2 cellular contexts compared by ENCODE assay signal in genomic region chr11:62575837-62576236, GRCh38.
TF ChIP-seq lines count a peak whose summit lies in the region.

No MANE protein-coding gene starts in this region.

TF ChIP-seq in SK-N-SH, 30 proteins besides CTCF, POLR2A, EP300 and RAD21 (continued from another document):
- TF ChIP-seq ZBTB33 (IDR thresholded peaks at IDR 0.05; ENCODE audit: borderline replicate concordance, low read depth) = no peak
- no peak for TF ChIP-seq ELF1 (IDR thresholded peaks at IDR 0.05)
- no peak for TF ChIP-seq RCOR1 (IDR thresholded peaks at IDR 0.05; ENCODE audit: low read length)
- TF ChIP-seq RXRA (IDR thresholded peaks at IDR 0.05; ENCODE audit: borderline replicate concordance, low read depth) = no peak
- no peak for TF ChIP-seq PBX3 (IDR thresholded peaks at IDR 0.05)
- TF ChIP-seq USF1 (IDR thresholded peaks at IDR 0.05; ENCODE audit: borderline replicate concordance, low read depth) = no peak
- no peak for TF ChIP-seq MAX (IDR thresholded peaks at IDR 0.05; ENCODE audit: low read depth)

TF ChIP-seq in SK-N-SH treated with all-trans-retinoic acid at 6 μM for 48 hours, 23 proteins besides CTCF, POLR2A, EP300 and RAD21 (continued from another document):
- no peak for TF ChIP-seq CREB5 (CRISPR knock-in tag; IDR thresholded peaks at IDR 0.05; ENCODE audit: low read depth)
- no peak for TF ChIP-seq OSR1 (CRISPR knock-in tag; IDR thresholded peaks at IDR 0.05)
- TF ChIP-seq ZC3H10 (CRISPR knock-in tag; IDR thresholded peaks at IDR 0.05) = no peak
- no peak for TF ChIP-seq CSRNP3 (CRISPR knock-in tag; IDR thresholded peaks at IDR 0.05)
- TF ChIP-seq ARNTL (CRISPR knock-in tag; IDR thresholded peaks at IDR 0.05; ENCODE audit: borderline replicate concordance, low read depth) = no peak
- TF ChIP-seq TCF4 (CRISPR knock-in tag; IDR thresholded peaks at IDR 0.05; ENCODE audit: borderline replicate concordance) = no peak
- no peak for TF ChIP-seq CSDC2 (CRISPR knock-in tag; IDR thresholded peaks at IDR 0.05)
